8 cellular contexts compared by ENCODE assay signal in genomic region chr15:31396881-31397560, GRCh38.
A peak's percentile ranks its signal among the peaks of the same experiment; 100 is the strongest.
DNase-seq lines count a peak whose midpoint lies in the region; ATAC-seq and TF ChIP-seq lines count a peak whose summit lies in the region.

No MANE protein-coding gene starts in this region.

- no TSS peak for BruUV-seq in A673 (replicated peaks; lab: Mats Ljungman, UMichigan)
- BruUV-seq in HCT116 (replicated peaks; lab: Mats Ljungman, UMichigan), result no TSS peak

- ATAC-seq in HCT116 (peak; percentile 83), HG03175 (IDR thresholded peaks at IDR 0.05; ENCODE audit: unreplicated experiment) (no peak), GM21737 (IDR thresholded peaks at IDR 0.05; ENCODE audit: unreplicated experiment) (no peak)

- no peak overlapping the region for H3K27ac ChIP-seq in A673 (ENCODE audit: low read depth, low read length, poor library complexity, severe bottlenecking)
- H3K27ac ChIP-seq in HCT116 (ENCODE audit: low read depth, low read length), result peak overlapping the region; percentile 52
- H3K27ac ChIP-seq in OCI-LY3 (ENCODE audit: low read length), result no peak overlapping the region
- peak overlapping the region; percentile 89 to 92 for H3K27ac ChIP-seq in esophagus (ENCODE audit: low read depth in 2 of 2, low read length in 1 of 2)

- DNase-seq in A673 (ENCODE audit: low spot score), result peak; percentile 20
- DNase-seq in HCT116 (ENCODE audit: low read depth, low spot score), result peak; percentile 66
- peak; percentile 84 for DNase-seq in mucosa of gallbladder (ENCODE audit: low spot score)
- DNase-seq in NCI-H2171 treated with DMSO at 0.1 percent for 48 hours (lab: John Stamatoyannopoulos, UW), result no peak

- POLR2A ChIA-PET in A673 (lab: Charles Lee; ENCODE audit: low non-redundant PET) (interaction anchor here (0.6 kb wide), 1 partner anchor 1418 kb away, joined by 3 read pairs; no protein-coding TSS in a partner anchor), HCT116 (lab: Charles Lee) (no interaction called here)

- TF ChIP-seq CTCF in A673 (conservative IDR thresholded peaks at IDR 0.05; ENCODE audit: low read depth, low read length), result no peak
- TF ChIP-seq CTCF in HCT116 (IDR thresholded peaks at IDR 0.05 in 2 of 3, conservative IDR thresholded peaks at IDR 0.05 in 1 of 3; ENCODE audit: borderline replicate concordance in 1 of 3, insufficient read depth in 1 of 3, low read depth in 2 of 3, low read length in 2 of 3), result no peak
- peak; percentile 27; the same call in 1 of the 2 replicates for TF ChIP-seq CTCF in OCI-LY3 (IDR thresholded peaks at IDR 0.05; ENCODE audit: low read depth, low read length)

- no peaks in the 10 kb centered on the region for H3K9me2 ChIP-seq in HCT116 (ENCODE audit: insufficient read depth)

- H3K4me3 ChIP-seq in A673 (ENCODE audit: low read depth, low read length, poor library complexity, severe bottlenecking), result no peak overlapping the region
- peak overlapping the region in 1 of 2 experiments; percentile 45; a peak in 3 of 4 replicates for H3K4me3 ChIP-seq in HCT116 (replicated peaks in 1 of 2; ENCODE audit: low read depth in 1 of 2, low read length in 2 of 2)
- H3K4me3 ChIP-seq in OCI-LY3 (ENCODE audit: low read length), result peak overlapping the region; percentile 70
- H3K4me3 ChIP-seq in esophagus (ENCODE audit: low read depth in 1 of 2, low read length in 2 of 2), result no peak overlapping the region

- peak; percentile 18; the same call in 1 of the 2 replicates for TF ChIP-seq RAD21 in HCT116 (IDR thresholded peaks at IDR 0.05; ENCODE audit: low read depth)

- no peaks in the 10 kb centered on the region for H3K36me3 ChIP-seq in A673 (ENCODE audit: insufficient read depth, low read length, poor library complexity, severe bottlenecking)
- H3K36me3 ChIP-seq in HCT116 (ENCODE audit: control insufficient read depth in 1 of 2, insufficient read depth in 2 of 2, low read length in 2 of 2), result no peaks in the 10 kb centered on the region
- no peaks in the 10 kb centered on the region for H3K36me3 ChIP-seq in OCI-LY3 (replicated peaks; ENCODE audit: low read depth, low read length)
- no peaks in the 10 kb centered on the region for H3K36me3 ChIP-seq in esophagus (ENCODE audit: control insufficient read depth in 2 of 2, insufficient read depth in 2 of 2, low read length in 1 of 2)

- H3K4me2 ChIP-seq in HCT116 (ENCODE audit: low read length) (peak overlapping the region; percentile 80), OCI-LY3 (ENCODE audit: low read length) (peak overlapping the region; percentile 84)

- H3K9me3 ChIP-seq in A673 (ENCODE audit: low read depth, low read length, poor library complexity, severe bottlenecking) (no peaks in the 10 kb centered on the region), HCT116 (ENCODE audit: control insufficient read depth in 1 of 2, insufficient read depth in 1 of 2, low read depth in 1 of 2, low read length in 2 of 2) (no peaks in the 10 kb centered on the region), OCI-LY3 (ENCODE audit: insufficient read depth, low read length) (no peaks in the 10 kb centered on the region), esophagus (ENCODE audit: control insufficient read depth in 2 of 2, insufficient read depth in 1 of 2, low read depth in 1 of 2, low read length in 1 of 2) (no peaks in the 10 kb centered on the region)

- H4K20me1 ChIP-seq in HCT116 (ENCODE audit: insufficient read depth) (no peaks in the 10 kb centered on the region), OCI-LY3 (ENCODE audit: insufficient read depth, low read length) (no peaks in the 10 kb centered on the region)

- RAD21 ChIA-PET in HCT116 (lab: Charles Lee; ENCODE audit: low non-redundant PET in 1 of 2, low total read pairs in 2 of 2, uncharacterized antibody in 2 of 2, unreplicated experiment in 2 of 2), result interaction anchor here in 1 of 2 experiments (0.6 kb wide), 1 partner anchor 78 kb away, joined by 3 read pairs; no protein-coding TSS in a partner anchor

- H3K4me1 ChIP-seq in A673 (ENCODE audit: insufficient read depth, low read length, poor library complexity, severe bottlenecking) (no peaks in the 10 kb centered on the region), HCT116 (ENCODE audit: control insufficient read depth in 1 of 2, insufficient read depth in 2 of 2, low read length in 2 of 2) (peaks cover 34 to 48% of the 10 kb centered on the region in 2 experiments), OCI-LY3 (ENCODE audit: low read length) (peaks cover 14% of the 10 kb centered on the region), esophagus (ENCODE audit: control insufficient read depth in 2 of 2, insufficient read depth in 2 of 2, low read length in 1 of 2) (peaks cover 0 to 27% of the 10 kb centered on the region in 2 donors)

- CTCF ChIA-PET in A673 (lab: Charles Lee), result no interaction called here
- CTCF ChIA-PET in HCT116 (lab: Charles Lee), result no interaction called here

- intact Hi-C loops in A673 (cut with micrococcal nuclease; ENCODE audit: unreplicated experiment) (no loop called here), HCT116 (cut with micrococcal nuclease) (loop anchor here (5.0 kb wide), 1 partner anchor 70 kb away; the partner anchor contains the start of gene KLF13)

- peak overlapping the region; percentile 50 for H3K9ac ChIP-seq in HCT116 (ENCODE audit: low read length)
- peak overlapping the region; percentile 57 for H3K9ac ChIP-seq in OCI-LY3 (ENCODE audit: low read length)

- 14 to 18% methylated on average over 26 to 27 of the region's 27 CpGs for WGBS in esophagus, 2 donors

- H3K27me3 ChIP-seq in A673 (replicated peaks; ENCODE audit: insufficient read depth, low read depth, low read length, poor library complexity), result no peaks in the 10 kb centered on the region
- no peaks in the 10 kb centered on the region for H3K27me3 ChIP-seq in HCT116 (ENCODE audit: insufficient read depth, low read length)
- H3K27me3 ChIP-seq in OCI-LY3 (ENCODE audit: low read depth, low read length), result no peaks in the 10 kb centered on the region
- no peaks in the 10 kb centered on the region for H3K27me3 ChIP-seq in esophagus (ENCODE audit: control insufficient read depth in 1 of 2, insufficient read depth in 2 of 2, low read length in 2 of 2)

- TF ChIP-seq POLR2A in HCT116 (IDR thresholded peaks at IDR 0.05; ENCODE audit: borderline replicate concordance, extremely low read depth, insufficient read depth, insufficient read length), result no peak

- H2AFZ ChIP-seq in HCT116 (ENCODE audit: low read depth, low read length, poor library complexity, severe bottlenecking) (peak overlapping the region; percentile 74), OCI-LY3 (ENCODE audit: low read depth, low read length) (peak overlapping the region; percentile 96)

- no peaks in the 10 kb centered on the region for H3K79me2 ChIP-seq in HCT116 (ENCODE audit: insufficient read depth, low read length)
- no peaks in the 10 kb centered on the region for H3K79me2 ChIP-seq in OCI-LY3 (ENCODE audit: low read length)

TF ChIP-seq in HCT116, 20 proteins besides CTCF, POLR2A, EP300 and RAD21:
- TF ChIP-seq EZH2phosphoT487 (IDR thresholded peaks at IDR 0.05; ENCODE audit: borderline replicate concordance) (no peak), SP1 (IDR thresholded peaks at IDR 0.05; ENCODE audit: low read depth) (peak; percentile 73)

Comparison
In these comparisons a context has a peak if more than half of its experiments do, and no peak if none do; other contexts are left out.
1. H3K27ac ChIP-seq: peak in HCT116 (single experiment) and esophagus (2 of 2); none in A673 (single experiment) and OCI-LY3 (single experiment).